ENCODE assay signal across 1 cellular context in genomic region chr1:201128962-201129361, GRCh38.
TF ChIP-seq lines count a peak whose summit lies in the region.

No MANE protein-coding gene starts in this region.

TF ChIP-seq in HepG2, 621 proteins besides CTCF, POLR2A, EP300 and RAD21:
- TF ChIP-seq ZNF768 (CRISPR knock-in tag; IDR thresholded peaks at IDR 0.05): peak; percentile 83
- TF ChIP-seq FOXC1 (CRISPR knock-in tag; IDR thresholded peaks at IDR 0.05; ENCODE audit: borderline replicate concordance): no peak
